20 cellular contexts compared by ENCODE assay signal in genomic region chr3:63582943-63583500, GRCh38.
"Had no signal": no experiment of that assay in that cellular context is flagged by ENCODE, and none has a peak within 500 bp of the region (broad histone marks: within the 10 kb centered on the region; RNA-seq: fewer than 3 reads in every experiment).

No MANE protein-coding gene starts in this region.

- H3K36me3 Mint-ChIP-seq: activated naive CD4-positive, alpha-beta T cell treated with anti-CD3 and anti-CD28 coated beads, Interleukin-2, amount 50 U/mL, for 24 hours; mesothelial cell of epicardium; neural progenitor cell had no signal

- H3K27ac Mint-ChIP-seq: activated CD4-positive, alpha-beta T cell treated with anti-CD3 and anti-CD28 coated beads, Interleukin-2, amount 10 ng/mL, durations not matched to agents 24 days and 14 days; activated CD8-positive, alpha-beta T cell treated with anti-CD3 and anti-CD28 coated beads, Interleukin-2, amount 10 ng/mL, durations not matched to agents 7 days and 5 days; activated naive CD4-positive, alpha-beta T cell treated with anti-CD3 and anti-CD28 coated beads, Interleukin-2, amount 50 U/mL, for 24 hours; mesothelial cell of epicardium; neural progenitor cell had no signal

- FAIRE-seq: small intestine had no signal

- H3K9me3 ChIP-seq: adrenal gland, gastrocnemius medialis, lower lobe of right lung, ovary had no signal

- H2AFZ ChIP-seq: neural progenitor cell had no signal

- ATAC-seq: activated CD8-positive, alpha-beta T cell treated with anti-CD3 and anti-CD28 coated beads, Interleukin-2, amount 10 ng/mL, durations not matched to agents 7 days and 5 days; gastrocnemius medialis; heart right ventricle; left colon; lower lobe of right lung had no signal

- H3K4me3 Mint-ChIP-seq: activated CD4-positive, alpha-beta T cell treated with anti-CD3 and anti-CD28 coated beads, Interleukin-2, amount 10 ng/mL, durations not matched to agents 24 days and 14 days; activated CD8-positive, alpha-beta T cell treated with anti-CD3 and anti-CD28 coated beads, Interleukin-2, amount 10 ng/mL, durations not matched to agents 7 days and 5 days; activated naive CD4-positive, alpha-beta T cell treated with anti-CD3 and anti-CD28 coated beads, Interleukin-2, amount 50 U/mL, for 24 hours; mesothelial cell of epicardium; neural progenitor cell had no signal

- H3K4me3 ChIP-seq: adrenal gland, gastrocnemius medialis, heart right ventricle, lower lobe of right lung, neural progenitor cell, ovary, tibial artery had no signal

- H3K36me3 ChIP-seq: adrenal gland, gastrocnemius medialis, heart right ventricle, lower lobe of right lung, neural progenitor cell, ovary, tibial artery had no signal

- H3K4me1 ChIP-seq: adrenal gland, gastrocnemius medialis, heart right ventricle, lower lobe of right lung, neural progenitor cell, tibial artery had no signal

- H3K27ac ChIP-seq: adrenal gland, epithelial cell of prostate, gastrocnemius medialis, heart right ventricle, lower lobe of right lung, neural progenitor cell, ovary, tibial artery had no signal

- H3K27me3 ChIP-seq: adrenal gland, gastrocnemius medialis, heart right ventricle, neural progenitor cell, ovary, tibial artery had no signal

- H3K4me1 Mint-ChIP-seq: activated CD4-positive, alpha-beta T cell treated with anti-CD3 and anti-CD28 coated beads, Interleukin-2, amount 10 ng/mL, durations not matched to agents 24 days and 14 days; activated naive CD4-positive, alpha-beta T cell treated with anti-CD3 and anti-CD28 coated beads, Interleukin-2, amount 50 U/mL, for 24 hours; neural progenitor cell had no signal

- H3K27me3 Mint-ChIP-seq: activated CD4-positive, alpha-beta T cell treated with anti-CD3 and anti-CD28 coated beads, Interleukin-2, amount 10 ng/mL, durations not matched to agents 24 days and 14 days had no signal

- DNase-seq: activated CD4-positive, alpha-beta T cell treated with anti-CD3 and anti-CD28 coated beads, Interleukin-2, amount 10 ng/mL, durations not matched to agents 24 days and 14 days; activated CD4-positive, CD25-positive, alpha-beta regulatory T cell; activated CD8-positive, alpha-beta memory T cell treated with anti-CD3 and anti-CD28 coated beads, Interleukin-2, amount 50 U/mL, for 4 hours; activated CD8-positive, alpha-beta T cell treated with anti-CD3 and anti-CD28 coated beads, Interleukin-2, amount 10 ng/mL, durations not matched to agents 7 days and 5 days; activated effector memory CD4-positive, alpha-beta T cell treated with anti-CD3 and anti-CD28 coated beads, Interleukin-2, amount 50 U/mL, for 16 hours; activated T-cell treated with anti-CD3 and anti-CD28 coated beads, Interleukin-2, amount 50 U/mL, for 48 hours; adrenal gland; gastrocnemius medialis; heart right ventricle; left colon; lower lobe of right lung; ovary; small intestine; stimulated activated CD4-positive, alpha-beta T cell treated with anti-CD3 and anti-CD28 coated beads, Interleukin-4, amount 100 ng/mL, for 24 hours; stimulated activated naive CD4-positive, alpha-beta T cell; tibial artery had no signal

- H3K9me3 Mint-ChIP-seq: activated naive CD4-positive, alpha-beta T cell treated with anti-CD3 and anti-CD28 coated beads, Interleukin-2, amount 50 U/mL, for 24 hours; mesothelial cell of epicardium had no signal

- H3K9ac ChIP-seq: neural progenitor cell had no signal

- H3K4me2 ChIP-seq: neural progenitor cell had no signal
